ENCODE assay signal across 10 cellular contexts in genomic region chr2:208373460-208374089, GRCh38. TPM values are rescaled to one million over a fixed set of nuclear protein-coding genes. Genes with fewer than 3 reads are reported as not detected.
DNase-seq lines count a peak whose midpoint lies in the region; ATAC-seq, FAIRE-seq and TF ChIP-seq lines count a peak whose summit lies in the region.
"Had no signal": no experiment of that assay in that cellular context is flagged by ENCODE, and none has a peak within 500 bp of the region (broad histone marks: within the 10 kb centered on the region; RNA-seq: fewer than 3 reads in every experiment).

No MANE protein-coding gene starts in this region.

- peaks cover 3% of the 10 kb centered on the region for H3K36me3 Mint-ChIP-seq in astrocyte (ENCODE audit: low read depth, unreplicated experiment)
- H3K36me3 Mint-ChIP-seq: IgD-negative memory B cell had no signal

- H3K27ac ChIP-seq in astrocyte (ENCODE audit: low read depth, low read length) = no peak overlapping the region

- no peak overlapping the region for H2AFZ ChIP-seq in astrocyte (ENCODE audit: low read depth, low read length)

- ATAC-seq in HG03060 (IDR thresholded peaks at IDR 0.05; ENCODE audit: low read depth, unreplicated experiment) (peak; percentile 49), HG03025 (IDR thresholded peaks at IDR 0.05; ENCODE audit: low FRiP score, unreplicated experiment) (no peak)
- ATAC-seq: left colon had no signal

- no peaks in the 10 kb centered on the region for H3K27me3 Mint-ChIP-seq in astrocyte (ENCODE audit: low read depth, unreplicated experiment)

- H3K4me3 ChIP-seq in GM06990 (replicated peaks; ENCODE audit: low read depth, low read length) = no peak overlapping the region
- no peak overlapping the region for H3K4me3 ChIP-seq in astrocyte (ENCODE audit: insufficient read depth, low read depth, low read length)

- H3K4me1 Mint-ChIP-seq in astrocyte (ENCODE audit: low read depth, unreplicated experiment) = peaks cover 9% of the 10 kb centered on the region

- peak; percentile 65 for DNase-seq in AG08395 (ENCODE audit: low spot score)
- no peak for DNase-seq in GM06990 (ENCODE audit: extremely low read depth, insufficient read length)
- DNase-seq in NCI-H345 treated with DMSO at 0.1 percent for 48 hours (lab: John Stamatoyannopoulos, UW; ENCODE audit: unreplicated experiment) = peak; percentile 46
- DNase-seq in astrocyte (ENCODE audit: low read depth) = no peak
- peak; percentile 66 for DNase-seq in iPS-NIHi7 (ENCODE audit: extremely low spot score)
- DNase-seq in stromal cell of bone marrow (ENCODE audit: low read depth) = peak; percentile 19

- no peak overlapping the region for H3K4me2 ChIP-seq in astrocyte (ENCODE audit: low read length)

- no peaks in the 10 kb centered on the region for H3K36me3 ChIP-seq in GM06990 (ENCODE audit: control insufficient read depth, insufficient read depth, low read length)
- H3K36me3 ChIP-seq in astrocyte (ENCODE audit: insufficient read depth, low read length) = no peaks in the 10 kb centered on the region

- no peaks in the 10 kb centered on the region for H3K79me2 ChIP-seq in astrocyte (ENCODE audit: insufficient read depth, low read length)

- no peaks in the 10 kb centered on the region for H3K9me3 Mint-ChIP-seq in astrocyte (ENCODE audit: unreplicated experiment)
- H3K9me3 Mint-ChIP-seq: IgD-negative memory B cell had no signal

- H4K20me1 ChIP-seq in astrocyte (ENCODE audit: insufficient read depth, low read length) = no peaks in the 10 kb centered on the region

- FAIRE-seq in astrocyte (lab: Jason Lieb, UNC) = no peak

- peak; percentile 76 for TF ChIP-seq CTCF in GM06990 (IDR thresholded peaks at IDR 0.05; ENCODE audit: insufficient read depth, low read length, poor library complexity, severe bottlenecking)
- peak; percentile 89 for TF ChIP-seq CTCF in astrocyte (IDR thresholded peaks at IDR 0.05; ENCODE audit: insufficient read depth, low read depth, low read length)

- no peaks in the 10 kb centered on the region for H3K9me3 ChIP-seq in astrocyte (ENCODE audit: insufficient read depth, low read depth, low read length)

- no peaks in the 10 kb centered on the region for H3K4me1 ChIP-seq in astrocyte (ENCODE audit: insufficient read depth, low read length)

- H3K27me3 ChIP-seq in GM06990 (replicated peaks; ENCODE audit: control insufficient read depth, insufficient read depth, low read length) (peaks cover 1% of the 10 kb centered on the region; the same call in 1 of the 2 replicates), astrocyte (ENCODE audit: insufficient read depth, low read length) (peaks cover 11% of the 10 kb centered on the region)

- no peak overlapping the region for H3K4me3 Mint-ChIP-seq in astrocyte (ENCODE audit: unreplicated experiment)
- H3K4me3 Mint-ChIP-seq: IgD-negative memory B cell had no signal

- no peak overlapping the region for H3K9ac ChIP-seq in astrocyte (ENCODE audit: low read length)

- no peak overlapping the region for H3K27ac Mint-ChIP-seq in astrocyte (ENCODE audit: unreplicated experiment)
- H3K27ac Mint-ChIP-seq: IgD-negative memory B cell had no signal

RNA-seq across cellular contexts. Expression of gene PTH2R, which starts 33.0 kb away (rescaled TPM):
- total RNA-seq in astrocyte = not detected in 2 replicates

Comparison
In these comparisons a context has a peak if more than half of its experiments do, and no peak if none do; other contexts are left out.
1. DNase-seq: peak in AG08395 (single experiment), NCI-H345 treated with DMSO at 0.1 percent for 48 hours (single experiment), iPS-NIHi7 (single experiment) and stromal cell of bone marrow (single experiment); none in GM06990 (single experiment) and astrocyte (single experiment).